ENCODE assay signal across 15 cellular contexts in the genomic region with DNA sequence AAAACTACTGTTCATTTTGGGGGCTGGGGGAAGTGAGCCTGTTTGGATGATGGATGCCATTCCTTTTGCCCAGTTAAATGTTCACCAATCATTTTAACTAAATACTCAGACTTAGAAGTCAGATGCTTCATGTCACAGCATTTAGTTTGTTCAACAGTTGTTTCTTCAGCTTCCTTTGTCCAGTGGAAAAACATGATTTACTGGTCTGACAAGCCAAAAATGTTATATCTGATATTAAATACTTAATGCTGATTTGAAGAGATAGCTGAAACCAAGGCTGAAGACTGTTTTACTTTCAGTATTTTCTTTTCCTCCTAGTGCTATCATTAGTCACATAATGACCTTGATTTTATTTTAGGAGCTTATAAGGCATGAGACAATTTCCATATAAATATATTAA.
DNase-seq lines count a peak whose midpoint lies in the region; ATAC-seq and TF ChIP-seq lines count a peak whose summit lies in the region.
"Had no signal": no experiment of that assay in that cellular context is flagged by ENCODE, and none has a peak within 500 bp of the region (broad histone marks: within the 10 kb centered on the region; RNA-seq: fewer than 3 reads in every experiment).

No MANE protein-coding gene starts in this region.

- CTCF ChIA-PET in PC-3 (lab: Charles Lee) = no interaction called here

- H3K4me2 ChIP-seq in PC-3 (ENCODE audit: low read length) = peak overlapping the region; percentile 24

- intact Hi-C loops in PC-3 (cut with micrococcal nuclease) = no loop called here

- no peaks in the 10 kb centered on the region for H3K79me2 ChIP-seq in PC-3 (ENCODE audit: low read length)

- H3K27ac ChIP-seq in PC-3 (ENCODE audit: low read length) (no peak overlapping the region), mesodermal cell (ENCODE audit: low read depth, low read length, severe bottlenecking) (peak overlapping the region; percentile 72), subcutaneous abdominal adipose tissue (ENCODE audit: low read depth, low read length) (peak overlapping the region; percentile 49)
- H3K27ac ChIP-seq: SJCRH30 had no signal

- no peak overlapping the region for H3K9ac ChIP-seq in PC-3 (ENCODE audit: low read length)
- H3K9ac ChIP-seq in subcutaneous abdominal adipose tissue (ENCODE audit: low read length in 5 of 5) = no peak overlapping the region

- H3K4me3 ChIP-seq in PC-3 (ENCODE audit: low read length) (no peak overlapping the region), mesodermal cell (ENCODE audit: extremely low read depth, insufficient read depth, low read length, poor library complexity, severe bottlenecking) (no peak overlapping the region), subcutaneous abdominal adipose tissue (ENCODE audit: low read depth in 1 of 5, low read length in 5 of 5) (no peak overlapping the region), BE2C (ENCODE audit: low read depth, low read length) (no peak overlapping the region)
- H3K4me3 ChIP-seq: SJCRH30 had no signal

- POLR2A ChIA-PET in PC-3 (lab: Charles Lee; ENCODE audit: unreplicated experiment) = no interaction called here

- H3K9me3 ChIP-seq in PC-3 (ENCODE audit: low read length) (no peaks in the 10 kb centered on the region), mesodermal cell (ENCODE audit: control insufficient read depth, low read length) (no peaks in the 10 kb centered on the region), subcutaneous abdominal adipose tissue (ENCODE audit: control insufficient read depth in 5 of 5, low read length in 5 of 5) (no peaks in the 10 kb centered on the region), BE2C (no peaks in the 10 kb centered on the region)
- H3K9me3 ChIP-seq: SJCRH30 had no signal

- H4K20me1 ChIP-seq in PC-3 (ENCODE audit: low read length) = no peaks in the 10 kb centered on the region

- H3K27me3 ChIP-seq in PC-3 (ENCODE audit: low read length) (no peaks in the 10 kb centered on the region), subcutaneous abdominal adipose tissue (ENCODE audit: control insufficient read depth in 5 of 5, insufficient read depth in 4 of 5, low read length in 5 of 5) (no peaks in the 10 kb centered on the region), BE2C (peaks cover 9% of the 10 kb centered on the region)
- H3K27me3 ChIP-seq: SJCRH30 had no signal

- peaks cover 39% of the 10 kb centered on the region for H3K4me1 ChIP-seq in PC-3 (ENCODE audit: insufficient read depth, low read length)
- H3K4me1 ChIP-seq in mesodermal cell (ENCODE audit: control insufficient read depth, insufficient read depth, low read length, poor library complexity, severe bottlenecking) = peaks cover 36% of the 10 kb centered on the region
- H3K4me1 ChIP-seq in subcutaneous abdominal adipose tissue (ENCODE audit: control insufficient read depth in 5 of 5, insufficient read depth in 5 of 5, low read length in 5 of 5) = peaks cover 2 to 27% (median 6%) of the 10 kb centered on the region in 5 donors
- H3K4me1 ChIP-seq in BE2C = no peaks in the 10 kb centered on the region
- H3K4me1 ChIP-seq: SJCRH30 had no signal

- no peak overlapping the region for H2AFZ ChIP-seq in PC-3 (ENCODE audit: low read length)

- TF ChIP-seq CTCF in PC-3 (conservative IDR thresholded peaks at IDR 0.05; ENCODE audit: low read depth, low read length) (no peak), BE2C (IDR thresholded peaks at IDR 0.05; ENCODE audit: low read depth, low read length) (no peak)

- no TSS peak for BruUV-seq in PC-3 (replicated peaks; lab: Mats Ljungman, UMichigan)

- peaks cover 22% of the 10 kb centered on the region; the same call in 1 of the 2 replicates for H3K36me3 ChIP-seq in PC-3 (ENCODE audit: low read depth, low read length)
- H3K36me3 ChIP-seq in mesodermal cell (ENCODE audit: control insufficient read depth, insufficient read depth, low read length) = peaks cover 62% of the 10 kb centered on the region
- H3K36me3 ChIP-seq in subcutaneous abdominal adipose tissue (ENCODE audit: control insufficient read depth in 5 of 5, insufficient read depth in 5 of 5, low read length in 5 of 5) = peaks cover 9 to 42% (median 22%) of the 10 kb centered on the region in 5 donors
- H3K36me3 ChIP-seq in BE2C = no peaks in the 10 kb centered on the region
- H3K36me3 ChIP-seq: SJCRH30 had no signal

- H3F3A ChIP-seq in PC-3 (ENCODE audit: low read length, unreplicated experiment) = peaks cover 4% of the 10 kb centered on the region

- ATAC-seq in PC-3 (no peak), SK-N-SH treated with all-trans-retinoic acid at 6 μM for 48 hours (no peak; the same call in 1 of the 3 replicates)

- no peaks in the 10 kb centered on the region for H3K9me2 ChIP-seq in PC-3 (replicated peaks; ENCODE audit: low read length)

- DNase-seq in PC-3 = peak; percentile 72
- DNase-seq in amniotic stem cell (lab: John Stamatoyannopoulos, UW) = no peak
- DNase-seq in activated CD4-positive, CD25-positive, alpha-beta regulatory T cell (lab: John Stamatoyannopoulos, UW) = no peak
- no peak for DNase-seq in BE2C
- DNase-seq: CD4-positive, CD25-positive, alpha-beta regulatory T cell; COR-L47; EL; NCI-H1105 treated with DMSO at 0.1 percent for 48 hours; NCI-H1694 treated with DMSO at 0.1 percent for 48 hours; NCI-H2227 treated with DMSO at 0.1 percent for 48 hours; NCI-H510A treated with DMSO at 0.1 percent for 48 hours; SJCRH30 had no signal

TF ChIP-seq in SK-N-SH treated with all-trans-retinoic acid at 6 μM for 48 hours, 23 proteins besides CTCF, POLR2A, EP300 and RAD21:
- TF ChIP-seq ISL1 (CRISPR knock-in tag; IDR thresholded peaks at IDR 0.05) = 0 out of 2 replicates have a peak, but pooled peaks have one; percentile 15
- TF ChIP-seq ESRRG (CRISPR knock-in tag; IDR thresholded peaks at IDR 0.05) = no peak
- no peak for TF ChIP-seq RARB (CRISPR knock-in tag; IDR thresholded peaks at IDR 0.05)
TF ChIP-seq in SK-N-SH treated with all-trans-retinoic acid at 6 μM for 48 hours: peak in this region for 1.
